ENCODE assay signal across 1 cellular context in the genomic region with DNA sequence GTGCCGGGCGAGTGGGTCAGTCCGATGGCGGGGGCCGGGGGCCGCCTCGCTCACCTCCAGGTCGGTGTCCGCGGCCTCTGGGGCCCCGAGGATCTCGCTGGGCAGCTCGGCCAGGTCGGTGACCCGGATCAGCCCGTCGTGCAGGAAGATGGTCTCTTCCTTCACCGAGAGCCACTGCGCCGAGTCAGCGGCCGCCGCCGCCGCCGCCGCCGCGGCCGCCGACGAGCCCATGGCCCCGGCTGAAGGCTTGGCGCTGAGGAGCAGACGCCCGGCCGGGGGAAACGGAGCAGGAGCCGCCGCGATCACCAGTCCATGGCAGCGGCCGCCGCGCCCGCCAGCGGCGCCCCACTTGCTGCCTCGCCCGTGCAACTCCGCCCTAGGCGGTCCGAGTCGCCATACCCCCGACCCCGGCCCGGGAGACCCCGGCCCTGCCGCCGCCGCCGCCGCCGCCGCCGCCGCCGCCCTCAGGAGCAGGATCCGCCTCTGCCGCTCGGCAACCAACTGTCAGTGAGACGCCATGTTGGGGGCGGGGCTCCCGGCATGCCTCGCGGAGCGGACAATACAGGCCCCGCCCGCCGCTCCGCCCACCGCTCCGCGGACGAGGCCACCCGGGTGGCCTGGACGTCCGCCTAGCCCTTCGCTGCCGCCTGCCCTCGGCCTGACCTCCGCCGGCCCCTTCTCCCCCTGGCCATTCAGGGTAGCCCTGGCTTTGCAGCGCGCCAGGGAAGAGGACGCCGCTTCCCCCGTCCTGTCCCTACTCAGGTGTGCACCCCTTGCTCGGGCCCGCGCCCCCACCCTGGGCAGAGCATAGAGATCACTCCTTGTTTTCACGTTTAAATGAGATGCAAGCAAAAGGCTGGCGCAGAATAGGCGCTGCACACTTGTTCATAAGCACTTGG.
TF ChIP-seq lines count a peak whose summit lies in the region.

A gene with protein sequence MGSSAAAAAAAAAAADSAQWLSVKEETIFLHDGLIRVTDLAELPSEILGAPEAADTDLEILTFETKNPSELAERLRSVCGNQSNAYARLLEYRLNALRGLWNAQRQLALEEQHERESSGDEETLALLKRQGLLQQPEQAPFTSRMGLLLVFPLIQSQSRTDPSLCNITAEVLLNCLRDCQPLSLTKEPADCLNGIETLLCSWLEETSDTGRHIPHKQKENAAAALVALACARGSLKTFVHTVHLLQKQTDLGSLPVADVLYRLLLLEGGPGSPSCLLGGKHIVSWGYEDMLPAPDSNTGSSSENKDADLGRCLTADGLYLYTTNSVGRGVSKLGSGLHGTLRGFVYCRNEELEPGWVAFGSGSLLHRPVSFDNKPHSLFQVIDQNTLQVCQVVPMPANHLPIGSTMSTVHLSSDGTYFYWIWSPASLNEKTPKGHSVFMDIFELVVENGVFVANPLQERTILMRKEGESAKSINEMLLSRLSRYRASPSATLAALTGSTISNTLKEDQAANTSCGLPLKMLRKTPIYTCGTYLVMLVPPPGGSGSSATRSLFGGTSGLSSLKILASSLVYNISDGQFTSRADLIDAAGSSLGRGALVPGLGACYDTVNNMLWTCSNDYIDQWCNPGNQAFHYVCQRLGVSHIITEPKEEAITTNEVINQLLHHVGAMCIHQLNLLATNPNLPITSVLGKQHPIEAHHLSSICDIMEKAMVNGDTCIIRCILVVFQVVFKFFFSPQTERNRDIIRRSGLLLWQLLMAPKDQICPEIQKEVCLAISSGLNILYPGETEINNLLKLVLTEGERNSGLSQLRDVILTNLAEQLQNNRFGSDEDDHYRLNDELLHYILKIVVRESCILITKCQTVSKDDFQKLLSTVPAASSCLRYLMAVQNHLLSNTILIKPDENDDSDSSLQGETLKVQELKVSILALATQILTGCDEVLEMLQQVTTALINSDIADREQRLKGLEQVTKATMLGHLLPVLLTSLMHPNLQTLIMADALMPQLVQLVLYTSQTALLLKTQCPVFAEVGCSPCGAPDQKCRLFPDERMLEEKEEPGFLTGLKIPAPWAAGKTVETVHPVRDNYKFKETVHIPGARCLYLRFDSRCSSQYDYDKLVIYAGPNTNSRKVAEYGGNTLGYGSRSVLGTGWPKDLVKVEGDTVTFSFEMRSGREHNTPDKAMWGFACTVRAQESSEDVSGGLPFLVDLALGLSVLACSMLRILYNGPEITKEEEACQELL (N-terminal part only) (minus strand): TSS at position 534 of the 899 bp plus-strand sequence. CDS start 303 bp downstream, at position 231.

TF ChIP-seq in K562, 482 proteins besides CTCF, POLR2A, EP300 and RAD21 (continued from another document and continues in another):
- TF ChIP-seq, protein P1, sequence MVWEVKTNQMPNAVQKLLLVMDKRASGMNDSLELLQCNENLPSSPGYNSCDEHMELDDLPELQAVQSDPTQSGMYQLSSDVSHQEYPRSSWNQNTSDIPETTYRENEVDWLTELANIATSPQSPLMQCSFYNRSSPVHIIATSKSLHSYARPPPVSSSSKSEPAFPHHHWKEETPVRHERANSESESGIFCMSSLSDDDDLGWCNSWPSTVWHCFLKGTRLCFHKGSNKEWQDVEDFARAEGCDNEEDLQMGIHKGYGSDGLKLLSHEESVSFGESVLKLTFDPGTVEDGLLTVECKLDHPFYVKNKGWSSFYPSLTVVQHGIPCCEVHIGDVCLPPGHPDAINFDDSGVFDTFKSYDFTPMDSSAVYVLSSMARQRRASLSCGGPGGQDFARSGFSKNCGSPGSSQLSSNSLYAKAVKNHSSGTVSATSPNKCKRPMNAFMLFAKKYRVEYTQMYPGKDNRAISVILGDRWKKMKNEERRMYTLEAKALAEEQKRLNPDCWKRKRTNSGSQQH (CRISPR knock-in tag; IDR thresholded peaks at IDR 0.05): no peak
- TF ChIP-seq MECOM (CRISPR knock-in tag; IDR thresholded peaks at IDR 0.05) (no peak), STAT5A (IDR thresholded peaks at IDR 0.05; ENCODE audit: borderline replicate concordance, low read length) (no peak), ZNF766 (CRISPR knock-in tag; conservative IDR thresholded peaks at IDR 0.05) (no peak), ZNF586 (CRISPR knock-in tag; conservative IDR thresholded peaks at IDR 0.05) (no peak), MTA2 (IDR thresholded peaks at IDR 0.05; ENCODE audit: low read depth) (no peak), C11orf30 (IDR thresholded peaks at IDR 0.05; ENCODE audit: low read depth) (no peak), SRSF3 (IDR thresholded peaks at IDR 0.05; ENCODE audit: insufficient read depth, low read length) (no peak), POLR2G (IDR thresholded peaks at IDR 0.05; ENCODE audit: low read depth, low read length) (peak; percentile 96), MCM2 (IDR thresholded peaks at IDR 0.05; ENCODE audit: low read depth) (no peak), MAZ (CRISPR knock-in tag; conservative IDR thresholded peaks at IDR 0.05 in 1 of 2, IDR thresholded peaks at IDR 0.05 in 1 of 2) (peak; percentile 82), POLR2H (tag; IDR thresholded peaks at IDR 0.05; ENCODE audit: low read depth) (peak; percentile 62), RFX1 (IDR thresholded peaks at IDR 0.05) (no peak), NCOA6 (IDR thresholded peaks at IDR 0.05) (no peak), GABPB2 (CRISPR knock-in tag; conservative IDR thresholded peaks at IDR 0.05) (no peak), ARNT (IDR thresholded peaks at IDR 0.05) (no peak), ETV5 (CRISPR knock-in tag; IDR thresholded peaks at IDR 0.05; ENCODE audit: low read depth) (peak; percentile 28; the same call in 1 of the 2 replicates), ZFP30 (CRISPR knock-in tag; IDR thresholded peaks at IDR 0.05; ENCODE audit: borderline replicate concordance) (no peak), CBFA2T3 (IDR thresholded peaks at IDR 0.05) (no peak), TGIF2 (CRISPR knock-in tag; IDR thresholded peaks at IDR 0.05) (no peak), KAT8 (IDR thresholded peaks at IDR 0.05; ENCODE audit: low read depth) (no peak), ZNF146 (CRISPR knock-in tag; IDR thresholded peaks at IDR 0.05; ENCODE audit: unreplicated experiment) (no peak), MTF1 (CRISPR knock-in tag; IDR thresholded peaks at IDR 0.05; ENCODE audit: borderline replicate concordance) (no peak), CHD1 (IDR thresholded peaks at IDR 0.05; ENCODE audit: low read length) (peak; percentile 74), CBX8 (IDR thresholded peaks at IDR 0.05; ENCODE audit: borderline replicate concordance, extremely low read depth, low read depth, low read length, poor library complexity, severe bottlenecking) (no peak), FIP1L1 (IDR thresholded peaks at IDR 0.05; ENCODE audit: low read depth, low read length, poor library complexity, severe bottlenecking) (no peak), NFXL1 (CRISPR knock-in tag; IDR thresholded peaks at IDR 0.05) (no peak), RFX7 (CRISPR knock-in tag; IDR thresholded peaks at IDR 0.05) (no peak), RBBP5 (IDR thresholded peaks at IDR 0.05; ENCODE audit: borderline replicate concordance, insufficient read depth, low read length, poor library complexity, severe bottlenecking) (peak; percentile 89)
- TF ChIP-seq, protein P2, sequence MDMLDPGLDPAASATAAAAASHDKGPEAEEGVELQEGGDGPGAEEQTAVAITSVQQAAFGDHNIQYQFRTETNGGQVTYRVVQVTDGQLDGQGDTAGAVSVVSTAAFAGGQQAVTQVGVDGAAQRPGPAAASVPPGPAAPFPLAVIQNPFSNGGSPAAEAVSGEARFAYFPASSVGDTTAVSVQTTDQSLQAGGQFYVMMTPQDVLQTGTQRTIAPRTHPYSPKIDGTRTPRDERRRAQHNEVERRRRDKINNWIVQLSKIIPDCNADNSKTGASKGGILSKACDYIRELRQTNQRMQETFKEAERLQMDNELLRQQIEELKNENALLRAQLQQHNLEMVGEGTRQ (CRISPR knock-in tag; IDR thresholded peaks at IDR 0.05): no peak
- TF ChIP-seq, protein P3, sequence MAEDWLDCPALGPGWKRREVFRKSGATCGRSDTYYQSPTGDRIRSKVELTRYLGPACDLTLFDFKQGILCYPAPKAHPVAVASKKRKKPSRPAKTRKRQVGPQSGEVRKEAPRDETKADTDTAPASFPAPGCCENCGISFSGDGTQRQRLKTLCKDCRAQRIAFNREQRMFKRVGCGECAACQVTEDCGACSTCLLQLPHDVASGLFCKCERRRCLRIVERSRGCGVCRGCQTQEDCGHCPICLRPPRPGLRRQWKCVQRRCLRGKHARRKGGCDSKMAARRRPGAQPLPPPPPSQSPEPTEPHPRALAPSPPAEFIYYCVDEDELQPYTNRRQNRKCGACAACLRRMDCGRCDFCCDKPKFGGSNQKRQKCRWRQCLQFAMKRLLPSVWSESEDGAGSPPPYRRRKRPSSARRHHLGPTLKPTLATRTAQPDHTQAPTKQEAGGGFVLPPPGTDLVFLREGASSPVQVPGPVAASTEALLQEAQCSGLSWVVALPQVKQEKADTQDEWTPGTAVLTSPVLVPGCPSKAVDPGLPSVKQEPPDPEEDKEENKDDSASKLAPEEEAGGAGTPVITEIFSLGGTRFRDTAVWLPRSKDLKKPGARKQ (CRISPR knock-in tag; IDR thresholded peaks at IDR 0.05): no peak
- TF ChIP-seq, protein P4, sequence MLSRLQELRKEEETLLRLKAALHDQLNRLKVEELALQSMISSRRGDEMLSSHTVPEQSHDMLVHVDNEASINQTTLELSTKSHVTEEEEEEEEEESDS (CRISPR knock-in tag; IDR thresholded peaks at IDR 0.05): no peak
- TF ChIP-seq, protein P5, sequence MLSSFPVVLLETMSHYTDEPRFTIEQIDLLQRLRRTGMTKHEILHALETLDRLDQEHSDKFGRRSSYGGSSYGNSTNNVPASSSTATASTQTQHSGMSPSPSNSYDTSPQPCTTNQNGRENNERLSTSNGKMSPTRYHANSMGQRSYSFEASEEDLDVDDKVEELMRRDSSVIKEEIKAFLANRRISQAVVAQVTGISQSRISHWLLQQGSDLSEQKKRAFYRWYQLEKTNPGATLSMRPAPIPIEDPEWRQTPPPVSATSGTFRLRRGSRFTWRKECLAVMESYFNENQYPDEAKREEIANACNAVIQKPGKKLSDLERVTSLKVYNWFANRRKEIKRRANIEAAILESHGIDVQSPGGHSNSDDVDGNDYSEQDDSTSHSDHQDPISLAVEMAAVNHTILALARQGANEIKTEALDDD (IDR thresholded peaks at IDR 0.05): no peak
- TF ChIP-seq, protein P6, sequence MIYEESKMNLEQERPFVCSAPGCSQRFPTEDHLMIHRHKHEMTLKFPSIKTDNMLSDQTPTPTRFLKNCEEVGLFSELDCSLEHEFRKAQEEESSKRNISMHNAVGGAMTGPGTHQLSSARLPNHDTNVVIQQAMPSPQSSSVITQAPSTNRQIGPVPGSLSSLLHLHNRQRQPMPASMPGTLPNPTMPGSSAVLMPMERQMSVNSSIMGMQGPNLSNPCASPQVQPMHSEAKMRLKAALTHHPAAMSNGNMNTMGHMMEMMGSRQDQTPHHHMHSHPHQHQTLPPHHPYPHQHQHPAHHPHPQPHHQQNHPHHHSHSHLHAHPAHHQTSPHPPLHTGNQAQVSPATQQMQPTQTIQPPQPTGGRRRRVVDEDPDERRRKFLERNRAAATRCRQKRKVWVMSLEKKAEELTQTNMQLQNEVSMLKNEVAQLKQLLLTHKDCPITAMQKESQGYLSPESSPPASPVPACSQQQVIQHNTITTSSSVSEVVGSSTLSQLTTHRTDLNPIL (CRISPR knock-in tag; IDR thresholded peaks at IDR 0.05): no peak
- TF ChIP-seq, protein P7, sequence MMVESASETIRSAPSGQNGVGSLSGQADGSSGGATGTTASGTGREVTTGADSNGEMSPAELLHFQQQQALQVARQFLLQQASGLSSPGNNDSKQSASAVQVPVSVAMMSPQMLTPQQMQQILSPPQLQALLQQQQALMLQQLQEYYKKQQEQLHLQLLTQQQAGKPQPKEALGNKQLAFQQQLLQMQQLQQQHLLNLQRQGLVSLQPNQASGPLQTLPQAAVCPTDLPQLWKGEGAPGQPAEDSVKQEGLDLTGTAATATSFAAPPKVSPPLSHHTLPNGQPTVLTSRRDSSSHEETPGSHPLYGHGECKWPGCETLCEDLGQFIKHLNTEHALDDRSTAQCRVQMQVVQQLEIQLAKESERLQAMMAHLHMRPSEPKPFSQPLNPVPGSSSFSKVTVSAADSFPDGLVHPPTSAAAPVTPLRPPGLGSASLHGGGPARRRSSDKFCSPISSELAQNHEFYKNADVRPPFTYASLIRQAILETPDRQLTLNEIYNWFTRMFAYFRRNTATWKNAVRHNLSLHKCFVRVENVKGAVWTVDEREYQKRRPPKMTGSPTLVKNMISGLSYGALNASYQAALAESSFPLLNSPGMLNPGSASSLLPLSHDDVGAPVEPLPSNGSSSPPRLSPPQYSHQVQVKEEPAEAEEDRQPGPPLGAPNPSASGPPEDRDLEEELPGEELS (CRISPR knock-in tag; IDR thresholded peaks at IDR 0.05; ENCODE audit: borderline replicate concordance): no peak
- TF ChIP-seq, protein P8, sequence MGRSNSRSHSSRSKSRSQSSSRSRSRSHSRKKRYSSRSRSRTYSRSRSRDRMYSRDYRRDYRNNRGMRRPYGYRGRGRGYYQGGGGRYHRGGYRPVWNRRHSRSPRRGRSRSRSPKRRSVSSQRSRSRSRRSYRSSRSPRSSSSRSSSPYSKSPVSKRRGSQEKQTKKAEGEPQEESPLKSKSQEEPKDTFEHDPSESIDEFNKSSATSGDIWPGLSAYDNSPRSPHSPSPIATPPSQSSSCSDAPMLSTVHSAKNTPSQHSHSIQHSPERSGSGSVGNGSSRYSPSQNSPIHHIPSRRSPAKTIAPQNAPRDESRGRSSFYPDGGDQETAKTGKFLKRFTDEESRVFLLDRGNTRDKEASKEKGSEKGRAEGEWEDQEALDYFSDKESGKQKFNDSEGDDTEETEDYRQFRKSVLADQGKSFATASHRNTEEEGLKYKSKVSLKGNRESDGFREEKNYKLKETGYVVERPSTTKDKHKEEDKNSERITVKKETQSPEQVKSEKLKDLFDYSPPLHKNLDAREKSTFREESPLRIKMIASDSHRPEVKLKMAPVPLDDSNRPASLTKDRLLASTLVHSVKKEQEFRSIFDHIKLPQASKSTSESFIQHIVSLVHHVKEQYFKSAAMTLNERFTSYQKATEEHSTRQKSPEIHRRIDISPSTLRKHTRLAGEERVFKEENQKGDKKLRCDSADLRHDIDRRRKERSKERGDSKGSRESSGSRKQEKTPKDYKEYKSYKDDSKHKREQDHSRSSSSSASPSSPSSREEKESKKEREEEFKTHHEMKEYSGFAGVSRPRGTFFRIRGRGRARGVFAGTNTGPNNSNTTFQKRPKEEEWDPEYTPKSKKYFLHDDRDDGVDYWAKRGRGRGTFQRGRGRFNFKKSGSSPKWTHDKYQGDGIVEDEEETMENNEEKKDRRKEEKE (IDR thresholded peaks at IDR 0.05; ENCODE audit: borderline replicate concordance in 1 of 2, control insufficient read depth in 1 of 2, low read depth in 2 of 2, low read length in 1 of 2): no peak
- TF ChIP-seq, protein P9, sequence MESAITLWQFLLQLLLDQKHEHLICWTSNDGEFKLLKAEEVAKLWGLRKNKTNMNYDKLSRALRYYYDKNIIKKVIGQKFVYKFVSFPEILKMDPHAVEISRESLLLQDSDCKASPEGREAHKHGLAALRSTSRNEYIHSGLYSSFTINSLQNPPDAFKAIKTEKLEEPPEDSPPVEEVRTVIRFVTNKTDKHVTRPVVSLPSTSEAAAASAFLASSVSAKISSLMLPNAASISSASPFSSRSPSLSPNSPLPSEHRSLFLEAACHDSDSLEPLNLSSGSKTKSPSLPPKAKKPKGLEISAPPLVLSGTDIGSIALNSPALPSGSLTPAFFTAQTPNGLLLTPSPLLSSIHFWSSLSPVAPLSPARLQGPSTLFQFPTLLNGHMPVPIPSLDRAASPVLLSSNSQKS (CRISPR knock-in tag; IDR thresholded peaks at IDR 0.05): no peak
